ENCODE assay signal across 20 cellular contexts in genomic region chr14:99437706-99438105, GRCh38. TPM values are rescaled to one million over a fixed set of nuclear protein-coding genes. Genes with fewer than 3 reads are reported as not detected.
DNase-seq lines count a peak whose midpoint lies in the region; ATAC-seq, FAIRE-seq and TF ChIP-seq lines count a peak whose summit lies in the region.
"Had no signal": no experiment of that assay in that cellular context is flagged by ENCODE, and none has a peak within 500 bp of the region (broad histone marks: within the 10 kb centered on the region; RNA-seq: fewer than 3 reads in every experiment).

No MANE protein-coding gene starts in this region.

- peak; percentile 43 for FAIRE-seq in keratinocyte (lab: Jason Lieb, UNC)

- peak overlapping the region; percentile 40 for H3K27ac Mint-ChIP-seq in activated naive CD4-positive, alpha-beta T cell treated with anti-CD3 and anti-CD28 coated beads, Interleukin-2, amount 10 ng/mL, durations not matched to agents 7 days and 5 days
- peak overlapping the region in 1 of 2 donors; percentile 69 for H3K27ac Mint-ChIP-seq in activated naive CD4-positive, alpha-beta T cell treated with anti-CD3 and anti-CD28 coated beads, Interleukin-2, amount 50 U/mL, for 72 hours
- H3K27ac Mint-ChIP-seq in activated CD8-positive, alpha-beta T cell treated with anti-CD3 and anti-CD28 coated beads for 36 hours, result peak overlapping the region; percentile 78

- no peak overlapping the region for H3K9ac ChIP-seq in keratinocyte (ENCODE audit: control insufficient read depth, extremely low read depth, insufficient read depth, low read length)
- H3K9ac ChIP-seq: SK-N-SH had no signal

- no peak overlapping the region for H3K27ac ChIP-seq in keratinocyte (ENCODE audit: control insufficient read depth, insufficient read depth, low read length)
- H3K27ac ChIP-seq in upper lobe of right lung, result peak overlapping the region; percentile 27
- H3K27ac ChIP-seq in aorta (ENCODE audit: low read depth in 1 of 2, low read length in 2 of 2), result no peak overlapping the region
- H3K27ac ChIP-seq: epithelial cell of prostate, testis, VCaP had no signal

- peaks cover 29% of the 10 kb centered on the region for H3K4me1 Mint-ChIP-seq in activated naive CD4-positive, alpha-beta T cell treated with anti-CD3 and anti-CD28 coated beads, Interleukin-2, amount 10 ng/mL, durations not matched to agents 7 days and 5 days
- peaks cover 35% of the 10 kb centered on the region for H3K4me1 Mint-ChIP-seq in activated CD8-positive, alpha-beta T cell treated with anti-CD3 and anti-CD28 coated beads for 36 hours (ENCODE audit: low read depth)

- no peak for TF ChIP-seq CTCF in activated CD8-positive, alpha-beta T cell treated with anti-CD3 and anti-CD28 coated beads for 36 hours (IDR thresholded peaks at IDR 0.05)
- no peak for TF ChIP-seq CTCF in keratinocyte (optimal IDR thresholded peaks at IDR 0.05 in 1 of 3, IDR thresholded peaks at IDR 0.05 in 1 of 3, conservative IDR thresholded peaks at IDR 0.05 in 1 of 3; ENCODE audit: extremely low read depth in 1 of 3, insufficient read depth in 2 of 3, low read length in 3 of 3)
- TF ChIP-seq CTCF in upper lobe of right lung (IDR thresholded peaks at IDR 0.05), result no peak

- 61 to 91% methylated on average over 3 of the region's 3 CpGs for WGBS in aorta, 2 donors

- no peaks in the 10 kb centered on the region for H3K79me2 ChIP-seq in keratinocyte (ENCODE audit: control insufficient read depth, insufficient read depth, low read length)

- no peaks in the 10 kb centered on the region for H3K27me3 Mint-ChIP-seq in activated naive CD4-positive, alpha-beta T cell treated with anti-CD3 and anti-CD28 coated beads, Interleukin-2, amount 10 ng/mL, durations not matched to agents 7 days and 5 days
- H3K27me3 Mint-ChIP-seq in activated CD8-positive, alpha-beta T cell treated with anti-CD3 and anti-CD28 coated beads for 36 hours, result no peaks in the 10 kb centered on the region
- H3K27me3 Mint-ChIP-seq: activated naive CD8-positive, alpha-beta T cell treated with anti-CD3 and anti-CD28 coated beads, Interleukin-2, amount 10 ng/mL, durations not matched to agents 7 days and 5 days had no signal

- DNase-seq in activated naive CD4-positive, alpha-beta T cell treated with anti-CD3 and anti-CD28 coated beads, Interleukin-2, amount 10 ng/mL, durations not matched to agents 7 days and 5 days, result no peak
- no peak for DNase-seq in activated naive CD4-positive, alpha-beta T cell treated with anti-CD3 and anti-CD28 coated beads, Interleukin-2, amount 50 U/mL, for 72 hours (ENCODE audit: low spot score in 2 of 2)
- no peak for DNase-seq in activated CD8-positive, alpha-beta T cell treated with anti-CD3 and anti-CD28 coated beads for 36 hours
- DNase-seq in keratinocyte (ENCODE audit: low read depth, low spot score), result no peak
- DNase-seq in upper lobe of right lung, result no peak
- DNase-seq in hippocampal formation (lab: John Stamatoyannopoulos, UW), result no peak
- no peak for DNase-seq in H7
- DNase-seq in aorta, result no peak
- DNase-seq: activated naive CD8-positive, alpha-beta T cell treated with anti-CD3 and anti-CD28 coated beads, Interleukin-2, amount 10 ng/mL, durations not matched to agents 7 days and 5 days; C1 segment of cervical spinal cord; cerebellar nuclear complex; head of caudate nucleus; left colon; mesendoderm; NCI-H1417; NCI-H446; SK-N-SH; testis had no signal

- CTCF ChIA-PET in activated naive CD4-positive, alpha-beta T cell treated with anti-CD3 and anti-CD28 coated beads, Interleukin-2, amount 10 ng/mL, durations not matched to agents 7 days and 5 days (lab: Charles Lee), result no interaction called here
- CTCF ChIA-PET in activated CD8-positive, alpha-beta T cell treated with anti-CD3 and anti-CD28 coated beads for 36 hours (lab: Charles Lee), result interaction anchor here (1.4 kb wide), 1 partner anchor 22 kb away, joined by 8 read pairs; no protein-coding TSS in a partner anchor

- no peaks in the 10 kb centered on the region for H3K9me1 ChIP-seq in keratinocyte (ENCODE audit: control insufficient read depth, extremely low read depth, insufficient read depth, low read length)

- peaks cover 9 to 21% of the 10 kb centered on the region in 2 experiments for H3K36me3 ChIP-seq in keratinocyte (ENCODE audit: control insufficient read depth in 2 of 2, extremely low read depth in 1 of 2, insufficient read depth in 2 of 2, low read length in 2 of 2)
- peaks cover 31% of the 10 kb centered on the region for H3K36me3 ChIP-seq in upper lobe of right lung
- peaks cover 5% of the 10 kb centered on the region for H3K36me3 ChIP-seq in H7 (replicated peaks; ENCODE audit: control insufficient read depth, insufficient read depth, low read length)
- peaks cover 4% of the 10 kb centered on the region in 2 donors for H3K36me3 ChIP-seq in aorta (ENCODE audit: control insufficient read depth in 1 of 2, insufficient read depth in 2 of 2, low read length in 1 of 2)

- no peak overlapping the region for H2AFZ ChIP-seq in keratinocyte (ENCODE audit: control insufficient read depth, low read length)

- peaks cover 5% of the 10 kb centered on the region for H4K20me1 ChIP-seq in keratinocyte (ENCODE audit: control insufficient read depth, extremely low read depth, insufficient read depth, low read length)

- dilution Hi-C loops in keratinocyte (cut with MboI; ENCODE audit: extremely low pct_ligation_motif_present, low sequenced_read_pairs), result no loop called here

- intact Hi-C loops in activated CD8-positive, alpha-beta T cell treated with anti-CD3 and anti-CD28 coated beads for 36 hours (cut with micrococcal nuclease), result no loop called here
- intact Hi-C loops in upper lobe of right lung (cut with DNase I) (no loop called here), aorta (cut with DNase I) (no loop called here)

- POLR2A ChIA-PET in activated CD8-positive, alpha-beta T cell treated with anti-CD3 and anti-CD28 coated beads for 36 hours (lab: Charles Lee), result no interaction called here

- H3K27me3 ChIP-seq in keratinocyte (ENCODE audit: control insufficient read depth, extremely low read depth, insufficient read depth, low read length), result no peaks in the 10 kb centered on the region
- H3K27me3 ChIP-seq in upper lobe of right lung, result no peaks in the 10 kb centered on the region
- no peaks in the 10 kb centered on the region for H3K27me3 ChIP-seq in H7 (ENCODE audit: control insufficient read depth, insufficient read depth, low read length)
- no peaks in the 10 kb centered on the region for H3K27me3 ChIP-seq in aorta (ENCODE audit: control insufficient read depth in 1 of 2, insufficient read depth in 2 of 2, low read length in 1 of 2)
- H3K27me3 ChIP-seq: testis had no signal

- H3K4me2 ChIP-seq in keratinocyte (ENCODE audit: control insufficient read depth, extremely low read depth, insufficient read depth, low read depth, low read length), result no peak overlapping the region
- H3K4me2 ChIP-seq: SK-N-SH had no signal

- H3K4me3 ChIP-seq in keratinocyte (ENCODE audit: control insufficient read depth in 2 of 3, extremely low read depth in 1 of 3, insufficient read depth in 2 of 3, low read depth in 1 of 3, low read length in 3 of 3) (no peak overlapping the region), upper lobe of right lung (no peak overlapping the region), H7 (ENCODE audit: insufficient read depth, low read depth, low read length) (no peak overlapping the region), aorta (ENCODE audit: low read length in 2 of 2) (no peak overlapping the region)
- H3K4me3 ChIP-seq: testis had no signal

- ATAC-seq in activated naive CD4-positive, alpha-beta T cell treated with anti-CD3 and anti-CD28 coated beads, Interleukin-2, amount 50 U/mL, for 72 hours, result no peak
- no peak for ATAC-seq in activated CD8-positive, alpha-beta T cell treated with anti-CD3 and anti-CD28 coated beads for 36 hours
- ATAC-seq in upper lobe of right lung (no peak), aorta (ENCODE audit: low FRiP score) (no peak)
- ATAC-seq: left colon had no signal

- H3K9me3 ChIP-seq in keratinocyte (ENCODE audit: control insufficient read depth, low read depth, low read length) (no peaks in the 10 kb centered on the region), upper lobe of right lung (no peaks in the 10 kb centered on the region), aorta (ENCODE audit: control insufficient read depth, low read length) (no peaks in the 10 kb centered on the region)
- H3K9me3 ChIP-seq: SK-N-SH, testis had no signal

- no peaks in the 10 kb centered on the region for H3K9me3 Mint-ChIP-seq in activated naive CD4-positive, alpha-beta T cell treated with anti-CD3 and anti-CD28 coated beads, Interleukin-2, amount 10 ng/mL, durations not matched to agents 7 days and 5 days
- H3K9me3 Mint-ChIP-seq in activated naive CD4-positive, alpha-beta T cell treated with anti-CD3 and anti-CD28 coated beads, Interleukin-2, amount 50 U/mL, for 72 hours, result no peaks in the 10 kb centered on the region
- no peaks in the 10 kb centered on the region for H3K9me3 Mint-ChIP-seq in activated CD8-positive, alpha-beta T cell treated with anti-CD3 and anti-CD28 coated beads for 36 hours
- H3K9me3 Mint-ChIP-seq: activated naive CD8-positive, alpha-beta T cell treated with anti-CD3 and anti-CD28 coated beads, Interleukin-2, amount 10 ng/mL, durations not matched to agents 7 days and 5 days had no signal

- no peak overlapping the region for H3K4me3 Mint-ChIP-seq in activated naive CD4-positive, alpha-beta T cell treated with anti-CD3 and anti-CD28 coated beads, Interleukin-2, amount 10 ng/mL, durations not matched to agents 7 days and 5 days
- H3K4me3 Mint-ChIP-seq in activated CD8-positive, alpha-beta T cell treated with anti-CD3 and anti-CD28 coated beads for 36 hours, result no peak overlapping the region

- H3K4me1 ChIP-seq in keratinocyte (ENCODE audit: control insufficient read depth, extremely low read depth, insufficient read depth, low read length), result no peaks in the 10 kb centered on the region
- peaks cover 17% of the 10 kb centered on the region for H3K4me1 ChIP-seq in upper lobe of right lung
- H3K4me1 ChIP-seq in aorta (ENCODE audit: control insufficient read depth in 1 of 2, insufficient read depth in 2 of 2, low read length in 2 of 2), result no peaks in the 10 kb centered on the region
- H3K4me1 ChIP-seq: testis had no signal

- H3K36me3 Mint-ChIP-seq in activated naive CD4-positive, alpha-beta T cell treated with anti-CD3 and anti-CD28 coated beads, Interleukin-2, amount 10 ng/mL, durations not matched to agents 7 days and 5 days, result peaks cover 54% of the 10 kb centered on the region
- H3K36me3 Mint-ChIP-seq in activated naive CD4-positive, alpha-beta T cell treated with anti-CD3 and anti-CD28 coated beads, Interleukin-2, amount 50 U/mL, for 72 hours, result peaks cover 9 to 50% of the 10 kb centered on the region in 2 donors
- H3K36me3 Mint-ChIP-seq in activated CD8-positive, alpha-beta T cell treated with anti-CD3 and anti-CD28 coated beads for 36 hours (ENCODE audit: low read depth), result peaks cover 52% of the 10 kb centered on the region

RNA-seq across cellular contexts. Expression of gene SETD3, which starts 43.0 kb away (rescaled TPM):
- total RNA-seq in activated naive CD4-positive, alpha-beta T cell treated with anti-CD3 and anti-CD28 coated beads, Interleukin-2, amount 50 U/mL, for 72 hours, result 10 to 100 TPM; 42.3 to 49.8 TPM
- 10 to 100 TPM; 49.9 to 50.7 TPM for total RNA-seq in activated CD8-positive, alpha-beta T cell treated with anti-CD3 and anti-CD28 coated beads for 36 hours
- 39.4 to 48.1 TPM (median 46.9 TPM) in 3 replicates for polyA plus RNA-seq in keratinocyte
- polyA plus RNA-seq in keratinocyte (2011; ENCODE audit: low read depth), result 28.5 TPM
- polyA plus RNA-seq in keratinocyte (2011; cell fraction: cytosol; rRNA removed), result 33.7 and 49.2 TPM in 2 replicates
- 25.4 and 26.8 TPM in 2 replicates for polyA plus RNA-seq in keratinocyte (2011; cell fraction: nucleus; rRNA removed)
- polyA plus RNA-seq in keratinocyte (2012; ENCODE audit: low replicate concordance), result 37.5 and 39.2 TPM in 2 replicates
- polyA minus RNA-seq in keratinocyte, result 23.9 to 47.4 TPM (median 44.7 TPM) in 3 replicates
- polyA minus RNA-seq in keratinocyte (2011; cell fraction: cytosol; rRNA and poly(A)+ RNA removed), result 43.2 TPM
- polyA minus RNA-seq in keratinocyte (2011; cell fraction: nucleus; rRNA and poly(A)+ RNA removed), result 14.7 and 34.4 TPM in 2 replicates
- 90.3 TPM for total RNA-seq in upper lobe of right lung
- 60.0 and 70.2 TPM in 2 replicates for total RNA-seq in H7 (2014; rRNA removed; shearing (Covaris generic))
- total RNA-seq in aorta, result 10 to 100 TPM; 60.7 to 66.0 TPM
- 10 to 100 TPM; 41.0 to 53.0 TPM for polyA plus RNA-seq in aorta

RNA-seq across cellular contexts. Expression of gene CCNK, which starts 43.5 kb away (rescaled TPM):
- 10 to 100 TPM; 86.8 to 90.8 TPM for total RNA-seq in activated naive CD4-positive, alpha-beta T cell treated with anti-CD3 and anti-CD28 coated beads, Interleukin-2, amount 50 U/mL, for 72 hours
- total RNA-seq in activated CD8-positive, alpha-beta T cell treated with anti-CD3 and anti-CD28 coated beads for 36 hours, result 10 to 100 TPM; 90.2 to 98.8 TPM
- polyA plus RNA-seq in keratinocyte, result 6.6 to 12.8 TPM (median 11.5 TPM) in 3 replicates
- polyA plus RNA-seq in keratinocyte (2011; ENCODE audit: low read depth), result 21.4 TPM
- polyA plus RNA-seq in keratinocyte (2011; cell fraction: cytosol; rRNA removed), result 26.7 and 29.1 TPM in 2 replicates
- 36.2 and 39.2 TPM in 2 replicates for polyA plus RNA-seq in keratinocyte (2011; cell fraction: nucleus; rRNA removed)
- 40.6 and 57.1 TPM in 2 replicates for polyA plus RNA-seq in keratinocyte (2012; ENCODE audit: low replicate concordance)
- polyA minus RNA-seq in keratinocyte, result 9.9 to 48.2 TPM (median 41.3 TPM) in 3 replicates
- 19.4 TPM for polyA minus RNA-seq in keratinocyte (2011; cell fraction: cytosol; rRNA and poly(A)+ RNA removed)
- polyA minus RNA-seq in keratinocyte (2011; cell fraction: nucleus; rRNA and poly(A)+ RNA removed), result 19.5 and 34.2 TPM in 2 replicates
- 48.7 TPM for total RNA-seq in upper lobe of right lung
- total RNA-seq in H7 (2014; rRNA removed; shearing (Covaris generic)), result 14.2 and 14.7 TPM in 2 replicates
- 10 to 100 TPM; 40.5 to 40.9 TPM for total RNA-seq in aorta
- 10 to 100 TPM; 11.2 to 12.5 TPM for polyA plus RNA-seq in aorta
